ENCODE assay signal across 28 cellular contexts in genomic region chr17:81130385-81131288, GRCh38. TPM values are rescaled to one million over a fixed set of nuclear protein-coding genes. Genes with fewer than 3 reads are reported as not detected.
A peak's percentile ranks its signal among the peaks of the same experiment; 100 is the strongest.
DNase-seq lines count a peak whose midpoint lies in the region; ATAC-seq, FAIRE-seq and TF ChIP-seq lines count a peak whose summit lies in the region.
"Had no signal": no experiment of that assay in that cellular context is flagged by ENCODE, and none has a peak within 500 bp of the region (broad histone marks: within the 10 kb centered on the region; RNA-seq: fewer than 3 reads in every experiment).

No MANE protein-coding gene starts in this region.

- TF ChIP-seq RAD21 in HepG2 (CRISPR knock-in tag; IDR thresholded peaks at IDR 0.05), result no peak

- FAIRE-seq in HepG2 (lab: Jason Lieb, UNC), result peak; percentile 66

- DNase-seq in HepG2 (ENCODE audit: low spot score), result peak; percentile 69
- no peak for DNase-seq in right lobe of liver
- DNase-seq in hypothalamus (lab: John Stamatoyannopoulos, UW), result peak in 39 of 51 donors; percentile 30 to 89 (median 70)
- peak in 52 of 56 donors; percentile 27 to 91 (median 72) for DNase-seq in nucleus accumbens (lab: John Stamatoyannopoulos, UW)
- DNase-seq in upper lobe of right lung, result peak; percentile 79
- no peak for DNase-seq in Karpas-422
- no peak for DNase-seq in foreskin keratinocyte
- DNase-seq in NK-92 (lab: John Stamatoyannopoulos, UW; ENCODE audit: unreplicated experiment), result no peak
- DNase-seq: activated CD8-positive, alpha-beta T cell treated with anti-CD3 and anti-CD28 coated beads, Interleukin-2, amount 10 ng/mL, durations not matched to agents 7 days and 5 days; activated naive CD4-positive, alpha-beta T cell; activated T-cell treated with anti-CD3 and anti-CD28 coated beads, Interleukin-2, amount 50 U/mL, for 1 hour; AML-193; amniotic stem cell; effector memory CD8-positive, alpha-beta T cell; EL; esophagus squamous epithelium; glutamatergic neuron; left ventricle myocardium superior; naive B cell; NCI-H1417; NCI-H526; spleen; stimulated activated CD4-positive, alpha-beta T cell treated with anti-CD3 and anti-CD28 coated beads, Interleukin-4, amount 100 ng/mL, for 24 hours; stimulated activated naive CD8-positive, alpha-beta T cell treated with anti-CD3 and anti-CD28 coated beads, Interleukin-15, amount 100 ng/mL, for 72 hours; T1000 had no signal

- peak overlapping the region; percentile 47 for H3K9ac ChIP-seq in HepG2 (ENCODE audit: insufficient read depth, low read depth, low read length)
- H3K9ac ChIP-seq in Karpas-422 (ENCODE audit: low read length), result no peak overlapping the region

- H3K4me1 ChIP-seq in HepG2 (ENCODE audit: insufficient read depth, low read length) (peaks cover 58% of the 10 kb centered on the region), right lobe of liver (no peaks in the 10 kb centered on the region), upper lobe of right lung (no peaks in the 10 kb centered on the region), Karpas-422 (ENCODE audit: low read length) (no peaks in the 10 kb centered on the region), foreskin keratinocyte (no peaks in the 10 kb centered on the region)
- H3K4me1 ChIP-seq: prostate gland had no signal

- ATAC-seq in HepG2 (peak; percentile 62), right lobe of liver (no peak), upper lobe of right lung (peak; percentile 57), foreskin keratinocyte (no peak)
- ATAC-seq: activated CD8-positive, alpha-beta T cell treated with anti-CD3 and anti-CD28 coated beads, Interleukin-2, amount 10 ng/mL, durations not matched to agents 7 days and 5 days; effector memory CD8-positive, alpha-beta T cell; left ventricle myocardium superior; stimulated activated naive CD8-positive, alpha-beta T cell treated with anti-CD3 and anti-CD28 coated beads, Interleukin-15, amount 100 ng/mL, for 72 hours had no signal

- H3K27ac ChIP-seq in HepG2 (ENCODE audit: extremely low read length, insufficient read depth, low read length), result peak overlapping the region; percentile 27
- no peak overlapping the region for H3K27ac ChIP-seq in right lobe of liver
- peak overlapping the region; percentile 82 for H3K27ac ChIP-seq in upper lobe of right lung
- H3K27ac ChIP-seq in Karpas-422 (ENCODE audit: low read length), result no peak overlapping the region
- no peak overlapping the region for H3K27ac ChIP-seq in foreskin keratinocyte
- H3K27ac ChIP-seq: 22Rv1, esophagus squamous epithelium, prostate gland, spleen had no signal

- peak overlapping the region; percentile 44 to 69 (median 56) for H3K4me3 ChIP-seq in HepG2 (replicated peaks in 1 of 3; ENCODE audit: insufficient read depth in 1 of 3, low read depth in 2 of 3, low read length in 3 of 3)
- H3K4me3 ChIP-seq in right lobe of liver, result no peak overlapping the region
- H3K4me3 ChIP-seq in upper lobe of right lung, result peak overlapping the region; percentile 48
- H3K4me3 ChIP-seq in Karpas-422 (ENCODE audit: low read length), result no peak overlapping the region
- H3K4me3 ChIP-seq: esophagus squamous epithelium, prostate gland, spleen had no signal

- no peaks in the 10 kb centered on the region for H3K9me2 ChIP-seq in Karpas-422 (replicated peaks; ENCODE audit: insufficient read depth, low read length)

- peak; percentile 42 to 45; a peak in 1 of 4 replicates for TF ChIP-seq POLR2A in HepG2 (IDR thresholded peaks at IDR 0.05; ENCODE audit: insufficient read depth in 1 of 2, low read depth in 2 of 2, low read length in 2 of 2)
- TF ChIP-seq POLR2A in right lobe of liver (IDR thresholded peaks at IDR 0.05), result no peak

- H3K9me3 ChIP-seq in HepG2 (ENCODE audit: low read length) (no peaks in the 10 kb centered on the region), right lobe of liver (no peaks in the 10 kb centered on the region), upper lobe of right lung (no peaks in the 10 kb centered on the region), Karpas-422 (ENCODE audit: low read length) (no peaks in the 10 kb centered on the region)
- H3K9me3 ChIP-seq: esophagus squamous epithelium, prostate gland, spleen had no signal

- H3K4me2 ChIP-seq in HepG2 (ENCODE audit: low read depth, low read length), result peak overlapping the region; percentile 78
- no peak overlapping the region for H3K4me2 ChIP-seq in Karpas-422 (ENCODE audit: low read depth, low read length, poor library complexity, severe bottlenecking)

- BruUV-seq in HepG2 (replicated peaks; lab: Mats Ljungman, UMichigan), result no TSS peak

- H3K79me2 ChIP-seq in HepG2 (ENCODE audit: insufficient read depth, low read length) (no peaks in the 10 kb centered on the region), Karpas-422 (ENCODE audit: low read length) (no peaks in the 10 kb centered on the region)

- POLR2A ChIA-PET in HepG2 (lab: Yijun Ruan, JAX), result interaction anchor here (0.7 to 1.7 kb wide), 5 partner anchors 11 to 108 kb away, joined by 3 to 7 read pairs (median 3); partner anchors contain the start of genes AATK, CEP131, NDUFAF8 and PVALEF

- TF ChIP-seq EP300 in HepG2 (IDR thresholded peaks at IDR 0.05; ENCODE audit: low read depth in 2 of 2, low read length in 2 of 2) (no peak), HepG2 (CRISPR knock-in tag; IDR thresholded peaks at IDR 0.05; ENCODE audit: borderline replicate concordance) (no peak)

- no peak overlapping the region for H2AFZ ChIP-seq in HepG2 (ENCODE audit: low read length)
- no peak overlapping the region for H2AFZ ChIP-seq in Karpas-422 (ENCODE audit: low read length)

- in situ Hi-C loops in HepG2 (cut with HindIII; ENCODE audit: extremely low pct_ligation_motif_present, low pct_unique_long_range_greater_than_20kb), result no loop called here

- 11% methylated on average over 20 of the region's 38 CpGs for WGBS in HepG2 (ENCODE audit: low lambda C conversion rate)
- 89% methylated on average over 7 of the region's 38 CpGs for WGBS in right lobe of liver (ENCODE audit: insufficient coverage, low coverage, low lambda C conversion rate, missing lambda C conversion rate)

- CTCF ChIA-PET in HepG2 (lab: Yijun Ruan, JAX; ENCODE audit: low intra/inter-chr PET ratio, low total read pairs), result no interaction called here

- intact Hi-C loops in HepG2 (cut with micrococcal nuclease; ENCODE audit: unreplicated experiment) (no loop called here), right lobe of liver (cut with DNase I) (no loop called here), upper lobe of right lung (cut with DNase I) (no loop called here)

- no peaks in the 10 kb centered on the region; the same call in 1 of the 2 replicates for H4K20me1 ChIP-seq in HepG2 (ENCODE audit: insufficient read depth, low read length)
- no peaks in the 10 kb centered on the region for H4K20me1 ChIP-seq in Karpas-422 (ENCODE audit: insufficient read depth, low read depth, low read length)

- TF ChIP-seq CTCF in HepG2 (CRISPR knock-in tag; IDR thresholded peaks at IDR 0.05) (0 out of 2 replicates have a peak, but pooled peaks have one; percentile 11), right lobe of liver (IDR thresholded peaks at IDR 0.05) (no peak), upper lobe of right lung (IDR thresholded peaks at IDR 0.05) (no peak), foreskin keratinocyte (conservative IDR thresholded peaks at IDR 0.05) (no peak)

- H3K27me3 ChIP-seq in HepG2 (ENCODE audit: control insufficient read depth in 1 of 2, insufficient read depth in 2 of 2, low read length in 2 of 2) (no peaks in the 10 kb centered on the region), right lobe of liver (no peaks in the 10 kb centered on the region), upper lobe of right lung (no peaks in the 10 kb centered on the region), Karpas-422 (ENCODE audit: low read length) (no peaks in the 10 kb centered on the region), foreskin keratinocyte (peaks cover 22% of the 10 kb centered on the region)
- H3K27me3 ChIP-seq: spleen had no signal

- H3K36me3 ChIP-seq in HepG2 (replicated peaks in 1 of 2; ENCODE audit: control insufficient read depth in 1 of 2, insufficient read depth in 2 of 2, low read length in 2 of 2), result no peaks in the 10 kb centered on the region
- no peaks in the 10 kb centered on the region for H3K36me3 ChIP-seq in right lobe of liver
- no peaks in the 10 kb centered on the region for H3K36me3 ChIP-seq in upper lobe of right lung
- H3K36me3 ChIP-seq in Karpas-422 (ENCODE audit: insufficient read depth, low read length), result no peaks in the 10 kb centered on the region
- H3K36me3 ChIP-seq: esophagus squamous epithelium, prostate gland had no signal

RNA-seq across cellular contexts. Expression of gene PVALEF, which starts 34.7 kb away (rescaled TPM):
- total RNA-seq in HepG2 (2016; rRNA removed; fragmentation: Illumina TruSeq; extraction: Trizol) (0.18 TPM in 1 of 2 replicates, not detected in the other), right lobe of liver (not detected), upper lobe of right lung (not detected), foreskin keratinocyte (not detected in 2 replicates)
- 0.40 and 0.53 TPM in 2 replicates for total RNA-seq in HepG2 (2016; cell fraction: cytosol; rRNA removed; fragmentation: Illumina TruSeq; extraction: Trizol; ENCODE audit: low read depth)
- total RNA-seq in HepG2 (2016; cell fraction: insoluble cytoplasmic fraction; rRNA removed; fragmentation: Illumina TruSeq; extraction: Trizol), result 0.13 and 0.22 TPM in 2 replicates
- 0.25 and 0.28 TPM in 2 replicates for total RNA-seq in HepG2 (2016; cell fraction: membrane; rRNA removed; fragmentation: Illumina TruSeq; extraction: Trizol)
- total RNA-seq in HepG2 (2016; cell fraction: nucleus; rRNA removed; fragmentation: Illumina TruSeq; extraction: Trizol), result 0.28 TPM in 1 of 2 replicates, not detected in the other
- polyA plus RNA-seq in HepG2 (2011; rRNA removed) (0.18 and 0.24 TPM in 2 replicates), foreskin keratinocyte (not detected in 2 replicates)
- polyA plus RNA-seq in HepG2 (2011; cell fraction: cytosol; rRNA removed), result 0.11 TPM in 1 of 2 replicates, not detected in the other
- 0.21 and 0.42 TPM in 2 replicates for polyA plus RNA-seq in HepG2 (2011; cell fraction: nucleus; rRNA removed)
- polyA plus RNA-seq in HepG2 (2012), result not detected in 2 replicates
- polyA plus RNA-seq in HepG2 (2016; cell fraction: cytosol; fragmentation: Illumina TruSeq; extraction: Trizol; ENCODE audit: low read depth), result 0.29 and 0.34 TPM in 2 replicates
- polyA plus RNA-seq in HepG2 (2016; cell fraction: insoluble cytoplasmic fraction; fragmentation: Illumina TruSeq; extraction: Trizol; ENCODE audit: low read depth), result 0.39 and 0.44 TPM in 2 replicates
- 0.14 and 0.19 TPM in 2 replicates for polyA plus RNA-seq in HepG2 (2016; cell fraction: membrane; fragmentation: Illumina TruSeq; extraction: Trizol; ENCODE audit: low read depth)
- 0.36 TPM in 1 of 2 replicates, not detected in the other for polyA plus RNA-seq in HepG2 (2016; cell fraction: nucleus; fragmentation: Illumina TruSeq; extraction: Trizol; ENCODE audit: insufficient read depth, low read depth)
- 0.09 and 0.18 TPM in 2 replicates for polyA minus RNA-seq in HepG2 (2011; rRNA and poly(A)+ RNA removed; ENCODE audit: low replicate concordance)
- polyA minus RNA-seq in HepG2 (2011; cell fraction: cytosol; rRNA and poly(A)+ RNA removed), result not detected in 2 replicates
- polyA minus RNA-seq in HepG2 (2011; cell fraction: nucleus; rRNA and poly(A)+ RNA removed), result not detected in 2 replicates
- total RNA-seq in Karpas-422 (2014; rRNA removed; shearing (Covaris generic); ENCODE audit: low replicate concordance), result not detected in 2 replicates
- total RNA-seq: activated CD8-positive, alpha-beta T cell treated with anti-CD3 and anti-CD28 coated beads, Interleukin-2, amount 10 ng/mL, durations not matched to agents 7 days and 5 days; esophagus squamous epithelium; prostate gland; spleen; urinary bladder had no signal
- polyA plus RNA-seq: spleen, urinary bladder had no signal

RNA-seq across cellular contexts. Expression of gene AATK, which starts 35.4 kb away (rescaled TPM):
- total RNA-seq in HepG2 (2016; rRNA removed; fragmentation: Illumina TruSeq; extraction: Trizol) (6.1 and 8.4 TPM in 2 replicates), right lobe of liver (1 to 10 TPM in 2 of 6 experiments, under 1 TPM in 4; 0.31 to 1.2 (median 0.86) TPM), upper lobe of right lung (72.5 TPM), foreskin keratinocyte (0.14 and 0.18 TPM in 2 replicates)
- total RNA-seq in HepG2 (2016; cell fraction: cytosol; rRNA removed; fragmentation: Illumina TruSeq; extraction: Trizol; ENCODE audit: low read depth), result 1.5 and 2.0 TPM in 2 replicates
- 5.3 and 9.5 TPM in 2 replicates for total RNA-seq in HepG2 (2016; cell fraction: insoluble cytoplasmic fraction; rRNA removed; fragmentation: Illumina TruSeq; extraction: Trizol)
- 2.9 and 3.0 TPM in 2 replicates for total RNA-seq in HepG2 (2016; cell fraction: membrane; rRNA removed; fragmentation: Illumina TruSeq; extraction: Trizol)
- 9.7 and 12.6 TPM in 2 replicates for total RNA-seq in HepG2 (2016; cell fraction: nucleus; rRNA removed; fragmentation: Illumina TruSeq; extraction: Trizol)
- polyA plus RNA-seq in HepG2 (2011; rRNA removed) (2.9 and 5.2 TPM in 2 replicates), foreskin keratinocyte (0.22 and 0.29 TPM in 2 replicates)
- polyA plus RNA-seq in HepG2 (2011; cell fraction: cytosol; rRNA removed), result 2.9 and 4.3 TPM in 2 replicates
- polyA plus RNA-seq in HepG2 (2011; cell fraction: nucleus; rRNA removed), result 15.0 and 16.5 TPM in 2 replicates
- polyA plus RNA-seq in HepG2 (2012), result 4.4 and 8.0 TPM in 2 replicates
- polyA plus RNA-seq in HepG2 (2016; cell fraction: cytosol; fragmentation: Illumina TruSeq; extraction: Trizol; ENCODE audit: low read depth), result 0.54 and 0.65 TPM in 2 replicates
- polyA plus RNA-seq in HepG2 (2016; cell fraction: insoluble cytoplasmic fraction; fragmentation: Illumina TruSeq; extraction: Trizol; ENCODE audit: low read depth), result 5.7 and 6.0 TPM in 2 replicates
- 1.1 and 1.8 TPM in 2 replicates for polyA plus RNA-seq in HepG2 (2016; cell fraction: membrane; fragmentation: Illumina TruSeq; extraction: Trizol; ENCODE audit: low read depth)
- 14.7 and 18.3 TPM in 2 replicates for polyA plus RNA-seq in HepG2 (2016; cell fraction: nucleus; fragmentation: Illumina TruSeq; extraction: Trizol; ENCODE audit: insufficient read depth, low read depth)
- polyA minus RNA-seq in HepG2 (2011; rRNA and poly(A)+ RNA removed; ENCODE audit: low replicate concordance), result 20.3 and 42.0 TPM in 2 replicates
- polyA minus RNA-seq in HepG2 (2011; cell fraction: cytosol; rRNA and poly(A)+ RNA removed), result 7.4 and 11.0 TPM in 2 replicates
- polyA minus RNA-seq in HepG2 (2011; cell fraction: nucleus; rRNA and poly(A)+ RNA removed), result 3.6 and 4.6 TPM in 2 replicates
- total RNA-seq in Karpas-422 (2014; rRNA removed; shearing (Covaris generic); ENCODE audit: low replicate concordance), result not detected in 2 replicates

Comparison
In these comparisons a context has a peak if more than half of its experiments do, and no peak if none do; other contexts are left out.
1. ATAC-seq: peak in HepG2 (single experiment) and upper lobe of right lung (single experiment); none in right lobe of liver (0 of 4) and foreskin keratinocyte (single experiment).
2. DNase-seq: peak in HepG2 (single experiment), hypothalamus (39 of 51), nucleus accumbens (52 of 56) and upper lobe of right lung (single experiment); none in right lobe of liver (0 of 3), Karpas-422 (single experiment), foreskin keratinocyte (0 of 2) and NK-92 (single experiment).
3. H3K27ac ChIP-seq: peak in HepG2 (single experiment) and upper lobe of right lung (single experiment); none in right lobe of liver (0 of 3), Karpas-422 (single experiment) and foreskin keratinocyte (single experiment).
4. H3K4me3 ChIP-seq: peak in HepG2 (3 of 3) and upper lobe of right lung (single experiment); none in right lobe of liver (0 of 3) and Karpas-422 (single experiment).